ENCODE assay signal across 14 cellular contexts in genomic region chr14:72617391-72618011, GRCh38.
A peak's percentile ranks its signal among the peaks of the same experiment; 100 is the strongest.
DNase-seq lines count a peak whose midpoint lies in the region; ATAC-seq lines count a peak whose summit lies in the region.
"Had no signal": no experiment of that assay in that cellular context is flagged by ENCODE, and none has a peak within 500 bp of the region (broad histone marks: within the 10 kb centered on the region; RNA-seq: fewer than 3 reads in every experiment).

No MANE protein-coding gene starts in this region.

- 18% methylated on average over 19 of the region's 19 CpGs for WGBS in right cardiac atrium

- H3K9me3 ChIP-seq in right cardiac atrium (ENCODE audit: control insufficient read depth, low read length): no peaks in the 10 kb centered on the region

- intact Hi-C loops in right cardiac atrium (cut with DNase I): loop anchor here in 1 of 4 donors (10.0 kb wide), 1 partner anchor 277 kb away; the partner anchor contains the start of gene DPF3

- H3K27ac ChIP-seq in caudate nucleus (ENCODE audit: low read depth, low read length) (peak overlapping the region; percentile 33), right cardiac atrium (ENCODE audit: low read length) (peak overlapping the region; percentile 99)

- DNase-seq in ELF-1 (ENCODE audit: low read depth, low spot score) (peak; percentile 55), caudate nucleus (lab: John Stamatoyannopoulos, UW) (peak in 2 of 61 donors; percentile 10 to 59), right cardiac atrium (peak in 2 of 3 donors; percentile 70 to 73), renal cortical epithelial cell (ENCODE audit: low read depth) (peak; percentile 38), mucosa of gallbladder (ENCODE audit: low spot score) (no peak), KG1 (lab: John Stamatoyannopoulos, UW) (no peak), NCI-H1417 treated with DMSO at 0.1 percent for 48 hours (lab: John Stamatoyannopoulos, UW) (no peak), DMS 273 treated with DMSO at 0.1 percent for 48 hours (lab: John Stamatoyannopoulos, UW) (no peak)
- DNase-seq: activated CD4-positive, alpha-beta T cell treated with anti-CD3 and anti-CD28 coated beads for 1 hour; CD4-positive, alpha-beta T cell; effector memory CD8-positive, alpha-beta T cell; NCI-H2029 treated with DMSO at 0.1 percent for 48 hours had no signal

- peaks cover 33% of the 10 kb centered on the region for H3K4me1 ChIP-seq in right cardiac atrium (ENCODE audit: control insufficient read depth, insufficient read depth, low read length)

- H3K4me3 ChIP-seq in right cardiac atrium (ENCODE audit: low read length): no peak overlapping the region
- H3K4me3 ChIP-seq: skin epidermis had no signal

- no peaks in the 10 kb centered on the region for H3K27me3 ChIP-seq in right cardiac atrium (ENCODE audit: control insufficient read depth, insufficient read depth)

- peak; percentile 27 for ATAC-seq in right cardiac atrium
- ATAC-seq: effector memory CD8-positive, alpha-beta T cell; stimulated activated effector memory CD8-positive, alpha-beta T cell treated with anti-CD3 and anti-CD28 coated beads, Interleukin-12 subunit alpha, Interleukin-12 subunit beta, amount 100 ng/mL, for 72 hours had no signal

Comparison
In these comparisons a context has a peak if more than half of its experiments do, and no peak if none do; other contexts are left out.
1. DNase-seq: peak in ELF-1 (single experiment), right cardiac atrium (2 of 3) and renal cortical epithelial cell (single experiment); none in mucosa of gallbladder (single experiment), KG1 (single experiment), NCI-H1417 treated with DMSO at 0.1 percent for 48 hours (single experiment) and DMS 273 treated with DMSO at 0.1 percent for 48 hours (single experiment).